In the genomic region with DNA sequence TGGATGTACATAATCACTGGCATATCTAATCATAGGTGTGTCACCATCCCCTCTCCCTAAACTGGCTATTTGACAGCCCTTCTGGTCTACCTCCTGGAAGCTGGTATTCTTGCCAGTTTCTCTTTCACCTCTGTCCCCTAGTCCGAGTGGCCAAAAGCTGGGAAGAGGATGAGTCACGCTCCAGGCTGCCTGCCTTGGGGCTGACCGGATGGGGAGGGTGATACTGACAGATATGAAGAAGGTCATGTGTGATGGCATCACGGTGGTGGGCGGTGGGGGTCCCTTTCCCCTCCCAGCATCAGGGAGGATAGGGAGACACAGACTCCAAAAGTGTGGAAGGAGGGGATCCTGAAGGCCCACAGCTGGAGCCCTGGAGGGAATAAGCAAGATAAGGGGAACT, we compare ENCODE assay signal across 15 cellular contexts. TPM values are rescaled to one million over a fixed set of nuclear protein-coding genes. Genes with fewer than 3 reads are reported as not detected.
DNase-seq lines count a peak whose midpoint lies in the region; ATAC-seq and TF ChIP-seq lines count a peak whose summit lies in the region.
"Had no signal": no experiment of that assay in that cellular context is flagged by ENCODE, and none has a peak within 500 bp of the region (broad histone marks: within the 10 kb centered on the region; RNA-seq: fewer than 3 reads in every experiment).

No MANE protein-coding gene starts in this region.

- peak overlapping the region; percentile 19 for H3K4me3 Mint-ChIP-seq in neural crest cell

- H3K4me1 Mint-ChIP-seq in neural crest cell: peaks cover 68% of the 10 kb centered on the region

- no peaks in the 10 kb centered on the region for H3K9me3 Mint-ChIP-seq in neural crest cell

- ATAC-seq in HG02852 (IDR thresholded peaks at IDR 0.05; ENCODE audit: unreplicated experiment) (no peak), HG03439 (IDR thresholded peaks at IDR 0.05; ENCODE audit: unreplicated experiment) (no peak)
- ATAC-seq: Panc1 had no signal

- peaks cover 4% of the 10 kb centered on the region for H3K27me3 Mint-ChIP-seq in neural crest cell (ENCODE audit: low read depth)

- H3K4me3 ChIP-seq in fibroblast of the aortic adventitia (ENCODE audit: low read depth, low read length): no peak overlapping the region

- no peaks in the 10 kb centered on the region for H3K36me3 Mint-ChIP-seq in neural crest cell (ENCODE audit: low read depth)

- no peak for TF ChIP-seq CTCF in fibroblast of the aortic adventitia (IDR thresholded peaks at IDR 0.05; ENCODE audit: insufficient read depth, low read length)
- TF ChIP-seq CTCF in neural crest cell (conservative IDR thresholded peaks at IDR 0.05): no peak

- H3K27ac Mint-ChIP-seq in neural crest cell (ENCODE audit: unreplicated experiment): peak overlapping the region; percentile 38

- peak; percentile 68 for DNase-seq in A172 (ENCODE audit: low spot score)
- peak; percentile 82 for DNase-seq in RPMI7951 (ENCODE audit: low read depth)
- peak; percentile 63 for DNase-seq in fibroblast of the aortic adventitia (ENCODE audit: low read depth)
- DNase-seq in neural crest cell (ENCODE audit: low read depth, low spot score): no peak
- DNase-seq in NCI-H774 (lab: John Stamatoyannopoulos, UW): no peak
- DNase-seq in KG1 (lab: John Stamatoyannopoulos, UW): no peak
- DNase-seq: activated T-cell treated with anti-CD3 and anti-CD28 coated beads, Interleukin-2, amount 50 U/mL, for 48 hours; central memory CD4-positive, alpha-beta T cell; head of caudate nucleus; NCI-H2107; WERI-Rb-1 had no signal

RNA-seq across cellular contexts. Expression of a gene that starts 4.8 kb away (rescaled TPM):
- total RNA-seq in A172 (2014; rRNA removed; shearing (Covaris generic)): 45.9 and 57.6 TPM in 2 replicates
- 41.9 and 47.0 TPM in 2 replicates for total RNA-seq in RPMI7951 (2014; rRNA removed; shearing (Covaris generic))
- total RNA-seq in fibroblast of the aortic adventitia (ENCODE audit: low replicate concordance) (39.4 and 58.6 TPM in 2 replicates), neural crest cell (40.2 and 41.3 TPM in 2 replicates)

RNA-seq across cellular contexts. Expression of a gene that starts 24.3 kb away (rescaled TPM):
- 0.07 and 0.48 TPM in 2 replicates for total RNA-seq in A172 (2014; rRNA removed; shearing (Covaris generic))
- not detected in 2 replicates for total RNA-seq in RPMI7951 (2014; rRNA removed; shearing (Covaris generic))
- total RNA-seq in fibroblast of the aortic adventitia (ENCODE audit: low replicate concordance): 0.36 and 0.90 TPM in 2 replicates
- total RNA-seq in neural crest cell: not detected in 2 replicates
- total RNA-seq: mononuclear cell had no signal

Comparison
In these comparisons a context has a peak if more than half of its experiments do, and no peak if none do; other contexts are left out.
1. DNase-seq: peak in A172 (single experiment), RPMI7951 (single experiment) and fibroblast of the aortic adventitia (single experiment); none in neural crest cell (single experiment), NCI-H774 (single experiment) and KG1 (single experiment).